9 cellular contexts compared by ENCODE assay signal in the genomic region with DNA sequence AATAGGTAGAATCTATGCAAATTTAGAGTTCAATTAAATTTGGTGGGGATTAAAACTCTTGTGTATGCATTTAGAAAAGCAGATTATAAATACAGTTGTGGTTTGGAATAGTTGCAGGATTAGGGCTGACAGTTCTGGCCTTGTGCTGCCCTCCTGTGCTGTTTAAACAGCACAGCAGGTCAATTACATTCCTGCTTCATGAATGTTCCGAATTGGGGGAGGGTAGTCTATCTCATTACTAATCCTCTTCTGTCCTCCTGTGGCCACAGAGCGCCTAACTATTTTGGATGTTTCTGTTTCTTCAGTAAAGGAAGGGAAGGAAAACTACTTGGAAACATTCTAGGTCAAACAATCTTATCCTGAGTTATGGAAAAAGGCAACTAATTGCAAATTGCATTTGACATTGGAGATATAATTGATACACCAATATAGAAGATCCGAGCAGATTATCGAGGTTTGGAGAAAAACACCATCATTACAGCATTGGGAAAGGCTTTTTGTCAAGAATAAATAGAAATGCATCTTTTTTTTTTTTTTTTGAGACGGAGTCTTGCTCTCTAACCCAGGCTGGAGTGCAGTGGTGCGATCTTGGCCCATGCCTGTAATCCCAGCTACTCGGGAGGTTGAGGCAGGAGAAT. TPM values are rescaled to one million over a fixed set of nuclear protein-coding genes. Genes with fewer than 3 reads are reported as not detected.
DNase-seq lines count a peak whose midpoint lies in the region; ATAC-seq and TF ChIP-seq lines count a peak whose summit lies in the region.
"Had no signal": no experiment of that assay in that cellular context is flagged by ENCODE, and none has a peak within 500 bp of the region (broad histone marks: within the 10 kb centered on the region; RNA-seq: fewer than 3 reads in every experiment).

No MANE protein-coding gene starts in this region.

- H2AFZ ChIP-seq in neuronal stem cell (ENCODE audit: low read length): no peak overlapping the region

- no peaks in the 10 kb centered on the region for H3K9me3 ChIP-seq in neuronal stem cell (replicated peaks in 1 of 2; ENCODE audit: control insufficient read depth in 2 of 2, insufficient read depth in 1 of 2, low read depth in 1 of 2, low read length in 2 of 2)

- H3K14ac ChIP-seq in neuronal stem cell (ENCODE audit: low read length): no peak overlapping the region

- H2BK120ac ChIP-seq in neuronal stem cell (ENCODE audit: low read depth, low read length): no peak overlapping the region

- no peak overlapping the region for H2BK15ac ChIP-seq in neuronal stem cell (ENCODE audit: low read length)

- H2BK5ac ChIP-seq in neuronal stem cell (ENCODE audit: low read length): no peak overlapping the region

- H3K36me3 ChIP-seq in neuronal stem cell (replicated peaks in 1 of 2; ENCODE audit: control insufficient read depth in 2 of 2, insufficient read depth in 2 of 2, low read length in 2 of 2): no peaks in the 10 kb centered on the region

- peak; percentile 84 for TF ChIP-seq CTCF in GM12873 (IDR thresholded peaks at IDR 0.05; ENCODE audit: insufficient read depth, low read depth, low read length, missing control alignments)
- peak; percentile 96 for TF ChIP-seq CTCF in VCaP (conservative IDR thresholded peaks at IDR 0.05)

- H3K79me1 ChIP-seq in neuronal stem cell (ENCODE audit: low read depth, low read length): no peaks in the 10 kb centered on the region

- H3K27me3 ChIP-seq in neuronal stem cell (ENCODE audit: control insufficient read depth in 3 of 3, insufficient read depth in 3 of 3, low read depth in 1 of 3, low read length in 3 of 3): no peaks in the 10 kb centered on the region

- H3K4me2 ChIP-seq in neuronal stem cell (ENCODE audit: insufficient read depth, low read length, poor library complexity, severe bottlenecking): no peak overlapping the region

- H3K4me1 ChIP-seq in neuronal stem cell (ENCODE audit: control insufficient read depth in 2 of 2, insufficient read depth in 1 of 2, low read depth in 1 of 2, low read length in 2 of 2): peaks cover 0 to 6% of the 10 kb centered on the region in 2 donors

- H2AK5ac ChIP-seq in neuronal stem cell (ENCODE audit: low read depth, low read length): no peak overlapping the region

- no CpG with 5 or more reads among the region's 7 CpGs for whole genome bisulfite sequencing in neuronal stem cell (ENCODE audit: extremely low coverage in 2 of 2, insufficient read length in 2 of 2, insufficient replicate concordance in 1 of 2), 2 donors

- no peak overlapping the region for H2BK12ac ChIP-seq in neuronal stem cell (ENCODE audit: low read length)

- no peak overlapping the region for H4K8ac ChIP-seq in neuronal stem cell (ENCODE audit: low read depth, low read length)

- no peak overlapping the region for H3K4me3 ChIP-seq in neuronal stem cell (ENCODE audit: low read length in 2 of 2)
- H3K4me3 ChIP-seq: SK-N-MC had no signal

- no peak overlapping the region for H3K23ac ChIP-seq in neuronal stem cell (ENCODE audit: low read depth, low read length, poor library complexity)

- no peak overlapping the region for H3K4ac ChIP-seq in neuronal stem cell (ENCODE audit: low read length)

- DNase-seq in AML-193 (lab: John Stamatoyannopoulos, UW): peak; percentile 87 to 93
- DNase-seq in NCI-H2171 (lab: John Stamatoyannopoulos, UW): peak; percentile 28
- peak; percentile 94 for DNase-seq in fibroblast of the conjunctiva (ENCODE audit: low read depth)
- DNase-seq in neuronal stem cell (ENCODE audit: low spot score): peak; percentile 83

- H4K91ac ChIP-seq in neuronal stem cell (ENCODE audit: low read depth, low read length, poor library complexity): no peak overlapping the region

- peak; percentile 81 for ATAC-seq in HG03095 (IDR thresholded peaks at IDR 0.05; ENCODE audit: unreplicated experiment)
- ATAC-seq in HG03025 (IDR thresholded peaks at IDR 0.05; ENCODE audit: low FRiP score, unreplicated experiment): no peak

- H3K9ac ChIP-seq in neuronal stem cell (ENCODE audit: low read depth, low read length, poor library complexity): no peak overlapping the region

- H3K27ac ChIP-seq in VCaP (peak overlapping the region; percentile 16; the same call in 1 of the 2 replicates), neuronal stem cell (replicated peaks; ENCODE audit: low read length) (no peak overlapping the region)
- H3K27ac ChIP-seq: SK-N-MC had no signal

- H3K18ac ChIP-seq in neuronal stem cell (ENCODE audit: low read length): no peak overlapping the region

RNA-seq across cellular contexts. Expression of gene GPR19, which starts 8.7 kb away (rescaled TPM):
- 32.4 TPM for polyA plus RNA-seq in neuronal stem cell (2013, experiment 1 of 2)
- polyA plus RNA-seq in neuronal stem cell (2013, experiment 2 of 2): 33.4 TPM

RNA-seq across cellular contexts. Expression of gene CDKN1B, which starts 12.5 kb away (rescaled TPM):
- polyA plus RNA-seq in neuronal stem cell (2013, experiment 1 of 2): 49.7 TPM
- polyA plus RNA-seq in neuronal stem cell (2013, experiment 2 of 2): 51.1 TPM

Comparison
In these comparisons a context has a peak if more than half of its experiments do, and no peak if none do; other contexts are left out.
1. DNase-seq: peak in every context shown above with its lines; median percentile 94 in fibroblast of the conjunctiva; 90 in AML-193; 83 in neuronal stem cell; 28 in NCI-H2171.